In the genomic region with DNA sequence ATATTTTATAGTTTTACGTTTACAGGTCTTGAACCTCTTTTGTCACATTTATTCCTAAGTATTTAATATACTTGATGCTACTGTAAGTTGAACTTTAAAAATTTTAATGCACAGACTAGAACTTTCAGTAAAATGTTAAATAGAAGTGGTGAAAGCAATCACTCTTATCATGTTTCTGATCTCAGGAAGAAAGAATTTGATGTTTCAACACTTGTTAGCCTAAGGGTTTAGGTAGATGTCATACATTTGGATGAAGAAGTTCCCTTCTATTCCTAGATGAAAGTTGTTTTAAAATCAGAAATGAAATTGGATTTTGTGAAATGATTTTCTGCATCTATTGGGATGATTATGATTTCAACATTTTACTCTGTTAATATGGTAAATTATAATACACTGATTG, we compare ENCODE assay signal across 27 cellular contexts.
"Had no signal": no experiment of that assay in that cellular context is flagged by ENCODE, and none has a peak within 500 bp of the region (broad histone marks: within the 10 kb centered on the region; RNA-seq: fewer than 3 reads in every experiment).

No MANE protein-coding gene starts in this region.

- DNase-seq: activated CD4-positive, alpha-beta memory T cell treated with anti-CD3 and anti-CD28 coated beads, Interleukin-2, amount 10 ng/mL, durations not matched to agents 7 days and 5 days; activated CD4-positive, alpha-beta T cell treated with anti-CD3 and anti-CD28 coated beads for 36 hours; activated CD4-positive, alpha-beta T cell treated with anti-CD3 and anti-CD28 coated beads, Interleukin-2, amount 10 ng/mL, durations not matched to agents 24 days and 14 days; activated CD4-positive, alpha-beta T cell treated with anti-CD3 and anti-CD28 coated beads, Interleukin-2, amount 50 U/mL, for 4 hours; activated CD4-positive, CD25-positive, alpha-beta regulatory T cell; activated CD4-positive, CD25-positive, alpha-beta regulatory T cell treated with anti-CD3 and anti-CD28 coated beads, Interleukin-2, amount 50 U/mL, for 72 hours; activated CD8-positive, alpha-beta memory T cell treated with anti-CD3 and anti-CD28 coated beads, Interleukin-2, amount 50 U/mL, for 48 hours; activated effector memory CD4-positive, alpha-beta T cell treated with Interleukin-2 at 50 U/mL for 16 hours; activated gamma-delta T cell treated with Interleukin-2 at 50 U/mL for 16 hours; activated naive CD4-positive, alpha-beta T cell treated with anti-CD3 and anti-CD28 coated beads, Interleukin-2, amount 50 U/mL, for 16 hours; activated naive CD4-positive, alpha-beta T cell treated with Interleukin-2 at 50 U/mL for 16 hours; activated T-cell treated with anti-CD3 and anti-CD28 coated beads for 4 hours; activated T-cell treated with anti-CD3 and anti-CD28 coated beads, Interleukin-2, amount 50 U/mL, for 4 hours; adrenal gland; caudate nucleus; cortex of kidney; dermis blood vessel endothelial cell; effector CD4-positive, alpha-beta T cell; effector memory CD8-positive, alpha-beta T cell; foreskin fibroblast; gastrocnemius medialis; glutamatergic neuron; heart left ventricle; T-helper 2 cell had no signal

- H3K4me3 ChIP-seq: adrenal gland, ascending aorta, gastrocnemius medialis, heart left ventricle had no signal

- H3K27ac ChIP-seq: adrenal gland, ascending aorta, gastrocnemius medialis, heart left ventricle had no signal

- H3K27me3 ChIP-seq: adrenal gland, ascending aorta, heart left ventricle had no signal

- H3K9me3 ChIP-seq: adrenal gland, ascending aorta, gastrocnemius medialis, heart left ventricle had no signal

- ATAC-seq: activated CD4-positive, alpha-beta T cell treated with anti-CD3 and anti-CD28 coated beads for 36 hours; activated T-cell treated with anti-CD3 and anti-CD28 coated beads, Interleukin-2, amount 50 U/mL, for 4 hours; activated T-helper 17 cell treated with anti-CD3 and anti-CD28 coated beads, Interleukin-2, amount 50 U/mL, for 72 hours; effector memory CD8-positive, alpha-beta T cell; esophagus mucosa; gastrocnemius medialis; heart left ventricle had no signal

- H3K36me3 ChIP-seq: adrenal gland, ascending aorta, gastrocnemius medialis, heart left ventricle had no signal

- H3K4me1 ChIP-seq: adrenal gland, gastrocnemius medialis, heart left ventricle had no signal
